In the genomic region with DNA sequence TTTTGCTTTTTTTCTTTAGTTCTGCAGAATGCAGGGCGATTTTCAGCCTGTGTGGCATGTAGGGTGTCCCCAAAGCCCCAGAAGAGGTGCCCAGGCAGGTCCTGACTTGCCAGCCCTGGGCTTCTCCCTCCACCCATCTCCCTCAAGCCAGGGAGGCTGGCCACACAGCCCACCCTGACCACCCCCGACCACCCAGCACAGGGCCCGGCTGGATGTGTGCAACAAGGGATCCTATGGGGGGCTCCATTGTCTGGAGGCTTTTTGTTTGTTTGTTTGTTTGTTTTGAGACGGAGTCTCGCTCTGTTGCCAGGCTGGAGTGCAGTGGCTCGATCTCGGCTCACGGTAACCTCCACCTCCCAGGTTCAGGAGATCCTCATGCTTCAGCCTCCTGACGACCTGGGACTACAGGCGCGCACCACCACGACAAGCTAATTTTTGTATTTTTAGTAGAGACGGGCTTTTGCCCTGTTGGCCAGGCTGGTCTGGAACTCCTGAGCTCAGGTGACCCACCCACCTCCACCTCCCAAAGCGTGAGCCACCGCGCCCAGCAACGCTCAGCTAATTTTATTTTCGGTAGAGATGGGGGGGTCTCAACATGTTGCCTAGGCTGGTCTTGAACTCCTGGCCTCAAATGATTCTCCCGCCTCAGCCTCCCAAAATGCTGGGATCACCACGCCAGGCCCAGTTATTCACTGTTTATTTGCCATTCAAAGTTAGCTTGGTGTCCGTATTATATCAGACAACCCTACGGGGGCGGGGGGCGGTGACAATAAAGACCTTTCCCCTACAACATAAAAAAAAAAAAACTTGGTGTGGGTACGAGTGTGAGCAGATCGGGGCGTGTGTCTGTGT, we compare ENCODE assay signal across 10 cellular contexts. TPM values are rescaled to one million over a fixed set of nuclear protein-coding genes. Genes with fewer than 3 reads are reported as not detected.
DNase-seq lines count a peak whose midpoint lies in the region; ATAC-seq and TF ChIP-seq lines count a peak whose summit lies in the region.
"Had no signal": no experiment of that assay in that cellular context is flagged by ENCODE, and none has a peak within 500 bp of the region (broad histone marks: within the 10 kb centered on the region; RNA-seq: fewer than 3 reads in every experiment).

No MANE protein-coding gene starts in this region.

- no peaks in the 10 kb centered on the region for H4K20me1 ChIP-seq in GM23248 (ENCODE audit: insufficient read depth)

- H3K27ac ChIP-seq in GM23248: peak overlapping the region; percentile 98

- 0 out of 2 replicates have a peak overlapping the region, but pooled peaks have one; percentile 22 for H2AFZ ChIP-seq in GM23248

- H3K4me3 ChIP-seq in GM23248: no peak overlapping the region
- peak overlapping the region; percentile 74 for H3K4me3 ChIP-seq in skeletal muscle satellite cell (ENCODE audit: low read length)

- H3K4me1 Mint-ChIP-seq in WTC11 (peaks cover 34% of the 10 kb centered on the region), glutamatergic neuron (ENCODE audit: low read depth, unreplicated experiment) (peaks cover 8% of the 10 kb centered on the region)

- H3K9ac ChIP-seq in GM23248 (peak overlapping the region; percentile 91), skeletal muscle satellite cell (ENCODE audit: low read depth, low read length) (peak overlapping the region; percentile 91)

- H3K9me2 ChIP-seq in GM23248 (ENCODE audit: insufficient read depth): no peaks in the 10 kb centered on the region

- H3K9me3 Mint-ChIP-seq in WTC11: no peaks in the 10 kb centered on the region
- peaks cover 6% of the 10 kb centered on the region for H3K9me3 Mint-ChIP-seq in glutamatergic neuron (ENCODE audit: unreplicated experiment)
- H3K9me3 Mint-ChIP-seq: activated T-cell treated with anti-CD3 and anti-CD28 coated beads, Interleukin-2, amount 50 U/mL, for 4 hours had no signal

- 83 to 86% methylated on average over 27 of the region's 27 CpGs for WGBS in GM23248 (ENCODE audit: low coverage in 1 of 2, low lambda C conversion rate in 2 of 2, missing lambda C conversion rate in 2 of 2), 2 experiments

- H3K27me3 ChIP-seq in GM23248 (replicated peaks; ENCODE audit: insufficient read depth) (no peaks in the 10 kb centered on the region), skeletal muscle satellite cell (ENCODE audit: control insufficient read depth, insufficient read depth, low read length) (no peaks in the 10 kb centered on the region)

- peaks cover 33% of the 10 kb centered on the region for H3K4me1 ChIP-seq in GM23248 (ENCODE audit: insufficient read depth)
- H3K4me1 ChIP-seq in skeletal muscle satellite cell (ENCODE audit: control insufficient read depth, insufficient read depth, low read length): peaks cover 49% of the 10 kb centered on the region

- no peak for ATAC-seq in WTC11
- no peak for ATAC-seq in GM21576 (IDR thresholded peaks at IDR 0.05; ENCODE audit: unreplicated experiment)
- ATAC-seq: activated T-cell treated with anti-CD3 and anti-CD28 coated beads, Interleukin-2, amount 50 U/mL, for 4 hours had no signal

- POLR2A ChIA-PET in WTC11 (lab: Charles Lee): interaction anchor here (0.6 to 1.1 kb wide), 2 partner anchors 16 to 79 kb away, joined by 3 to 5 read pairs; no protein-coding TSS in a partner anchor

- H3K9me3 ChIP-seq in GM23248 (ENCODE audit: low read depth) (no peaks in the 10 kb centered on the region), skeletal muscle satellite cell (replicated peaks; ENCODE audit: low read length) (no peaks in the 10 kb centered on the region)

- H3K4me3 Mint-ChIP-seq in WTC11 (no peak overlapping the region), glutamatergic neuron (ENCODE audit: unreplicated experiment) (no peak overlapping the region)
- H3K4me3 Mint-ChIP-seq: activated T-cell treated with anti-CD3 and anti-CD28 coated beads, Interleukin-2, amount 50 U/mL, for 4 hours had no signal

- H3K4me2 ChIP-seq in GM23248 (ENCODE audit: unreplicated experiment) (peak overlapping the region; percentile 76), skeletal muscle satellite cell (ENCODE audit: low read length) (peak overlapping the region; percentile 93)

- no peaks in the 10 kb centered on the region for H3K79me2 ChIP-seq in GM23248 (ENCODE audit: insufficient read depth)

- no peak for DNase-seq in GM23248
- no peak for DNase-seq in WTC11 (ENCODE audit: low spot score)
- DNase-seq in glutamatergic neuron: no peak
- DNase-seq in cerebellar nuclear complex (lab: John Stamatoyannopoulos, UW): no peak
- DNase-seq in COR-L47 (lab: John Stamatoyannopoulos, UW): no peak
- no peak for DNase-seq in NCI-H146 treated with DMSO at 0.1 percent for 48 hours (lab: John Stamatoyannopoulos, UW; ENCODE audit: unreplicated experiment)
- DNase-seq: activated T-cell treated with anti-CD3 and anti-CD28 coated beads, Interleukin-2, amount 50 U/mL, for 4 hours; NCI-H446 had no signal

- H3K27ac Mint-ChIP-seq in WTC11: peak overlapping the region; percentile 80
- H3K27ac Mint-ChIP-seq in glutamatergic neuron (ENCODE audit: unreplicated experiment): peak overlapping the region; percentile 48

- H3K36me3 ChIP-seq in GM23248 (ENCODE audit: low read depth): no peaks in the 10 kb centered on the region
- H3K36me3 ChIP-seq in skeletal muscle satellite cell (ENCODE audit: insufficient read depth, low read length): no peaks in the 10 kb centered on the region

- H3K27me3 Mint-ChIP-seq in WTC11 (ENCODE audit: low read depth): no peaks in the 10 kb centered on the region
- peaks cover 15% of the 10 kb centered on the region for H3K27me3 Mint-ChIP-seq in glutamatergic neuron (ENCODE audit: unreplicated experiment)

- peaks cover 11% of the 10 kb centered on the region for H3F3A ChIP-seq in GM23248 (ENCODE audit: insufficient read depth)

- TF ChIP-seq CTCF in WTC11 (IDR thresholded peaks at IDR 0.05): no peak
- TF ChIP-seq CTCF in glutamatergic neuron (IDR thresholded peaks at IDR 0.05; ENCODE audit: partially characterized antibody, unreplicated experiment): no peak

- in situ Hi-C loops in GM23248 (cut with MboI): no loop called here

- no peaks in the 10 kb centered on the region for H3K36me3 Mint-ChIP-seq in WTC11
- no peaks in the 10 kb centered on the region for H3K36me3 Mint-ChIP-seq in glutamatergic neuron (ENCODE audit: unreplicated experiment)

- CTCF ChIA-PET in WTC11 (lab: Charles Lee): interaction anchor here (1.0 to 1.2 kb wide), 4 partner anchors 17 to 194 kb away, joined by 3 to 8 read pairs (median 4); a partner anchor contains a TSS

TF ChIP-seq in WTC11, 78 proteins besides CTCF, POLR2A, EP300 and RAD21:
- TF ChIP-seq SMAD3 (CRISPR knock-in tag; IDR thresholded peaks at IDR 0.05; ENCODE audit: borderline replicate concordance) (no peak), OVOL2 (CRISPR knock-in tag; IDR thresholded peaks at IDR 0.05; ENCODE audit: borderline replicate concordance) (no peak)

RNA-seq across cellular contexts. Expression of a gene that starts 7.8 kb away (rescaled TPM):
- 78.6 and 83.2 TPM in 2 replicates for total RNA-seq in GM23248 (2014; rRNA removed; shearing (Covaris generic))
- 28.9 and 37.6 TPM in 2 replicates for polyA plus RNA-seq in GM23248 (2016; fragmentation: Nextera tagmentation; extraction: Ambion mirVana)
- total RNA-seq in WTC11 (2021): 150 to 165 TPM (median 163 TPM) in 3 replicates
- total RNA-seq in glutamatergic neuron (ENCODE audit: unreplicated experiment): 149 TPM
- total RNA-seq in skeletal muscle satellite cell (2012; rRNA removed): 58.8 and 84.7 TPM in 2 replicates

RNA-seq across cellular contexts. Expression of a gene that starts 37.3 kb away (rescaled TPM):
- total RNA-seq in GM23248 (2014; rRNA removed; shearing (Covaris generic)): 38.7 and 53.1 TPM in 2 replicates
- polyA plus RNA-seq in GM23248 (2016; fragmentation: Nextera tagmentation; extraction: Ambion mirVana): 53.7 and 57.0 TPM in 2 replicates
- total RNA-seq in WTC11 (2021) (8.1 to 9.8 TPM (median 9.6 TPM) in 3 replicates), glutamatergic neuron (ENCODE audit: unreplicated experiment) (66.0 TPM)
- total RNA-seq in skeletal muscle satellite cell (2012; rRNA removed): 56.0 and 59.8 TPM in 2 replicates

RNA-seq across cellular contexts. Expression of a gene that starts 37.9 kb away (rescaled TPM):
- 1.6 and 2.3 TPM in 2 replicates for total RNA-seq in GM23248 (2014; rRNA removed; shearing (Covaris generic))
- 0.89 and 1.5 TPM in 2 replicates for polyA plus RNA-seq in GM23248 (2016; fragmentation: Nextera tagmentation; extraction: Ambion mirVana)
- 0.73 to 1.9 TPM (median 1.8 TPM) in 3 replicates for total RNA-seq in WTC11 (2021)
- 10.6 TPM for total RNA-seq in glutamatergic neuron (ENCODE audit: unreplicated experiment)
- 2.3 and 3.3 TPM in 2 replicates for total RNA-seq in skeletal muscle satellite cell (2012; rRNA removed)

RNA-seq across cellular contexts. Expression of a gene that starts 43.3 kb away (rescaled TPM):
- total RNA-seq in GM23248 (2014; rRNA removed; shearing (Covaris generic)): 69.5 and 72.0 TPM in 2 replicates
- polyA plus RNA-seq in GM23248 (2016; fragmentation: Nextera tagmentation; extraction: Ambion mirVana): 6.8 and 9.0 TPM in 2 replicates
- 106 to 148 TPM (median 145 TPM) in 3 replicates for total RNA-seq in WTC11 (2021)
- total RNA-seq in glutamatergic neuron (ENCODE audit: unreplicated experiment): 70.4 TPM
- 58.6 and 59.8 TPM in 2 replicates for total RNA-seq in skeletal muscle satellite cell (2012; rRNA removed)
